In genomic region chr19:47227347-47228167, GRCh38 we compare ENCODE assay signal across 1 cellular context.
TF ChIP-seq lines count a peak whose summit lies in the region.

No MANE protein-coding gene starts in this region.

TF ChIP-seq in HepG2, 621 proteins besides CTCF, POLR2A, EP300 and RAD21 (continued from another document and continues in another):
- TF ChIP-seq ZBTB25 (CRISPR knock-in tag; IDR thresholded peaks at IDR 0.05), result 0 out of 2 replicates have a peak, but pooled peaks have one; percentile 38
- TF ChIP-seq LCORL (IDR thresholded peaks at IDR 0.05), result no peak
- peak; percentile 28; the same call in 1 of the 2 replicates for TF ChIP-seq LCORL (CRISPR knock-in tag; IDR thresholded peaks at IDR 0.05)
- TF ChIP-seq GABPB1 (CRISPR knock-in tag; IDR thresholded peaks at IDR 0.05), result peak; percentile 63
- no peak for TF ChIP-seq RERE (CRISPR knock-in tag; IDR thresholded peaks at IDR 0.05; ENCODE audit: low read depth)
- 0 out of 2 replicates have a peak, but pooled peaks have one; percentile 10 for TF ChIP-seq ZNF558 (CRISPR knock-in tag; IDR thresholded peaks at IDR 0.05; ENCODE audit: borderline replicate concordance)
- peak; percentile 12; the same call in 1 of the 2 replicates for TF ChIP-seq FOSL2 (CRISPR knock-in tag; IDR thresholded peaks at IDR 0.05)
- TF ChIP-seq KLF12 (CRISPR knock-in tag; IDR thresholded peaks at IDR 0.05; ENCODE audit: borderline replicate concordance), result no peak
- TF ChIP-seq ZNF274 (CRISPR knock-in tag; IDR thresholded peaks at IDR 0.05), result no peak
- TF ChIP-seq NBN (conservative IDR thresholded peaks at IDR 0.05), result no peak
- no peak for TF ChIP-seq GMEB1 (CRISPR knock-in tag; IDR thresholded peaks at IDR 0.05; ENCODE audit: borderline replicate concordance)
- no peak for TF ChIP-seq ETS1 (CRISPR knock-in tag; IDR thresholded peaks at IDR 0.05)
- no peak for TF ChIP-seq MZF1 (CRISPR knock-in tag; IDR thresholded peaks at IDR 0.05; ENCODE audit: borderline replicate concordance)
- TF ChIP-seq CBX2 (IDR thresholded peaks at IDR 0.05; ENCODE audit: low read depth, low read length), result no peak
- TF ChIP-seq CBX2 (CRISPR knock-in tag; IDR thresholded peaks at IDR 0.05; ENCODE audit: low read depth), result no peak
- TF ChIP-seq ATF7 (IDR thresholded peaks at IDR 0.05), result no peak
- TF ChIP-seq ATF7 (CRISPR knock-in tag; IDR thresholded peaks at IDR 0.05), result peak; percentile 23; the same call in 1 of the 2 replicates
- TF ChIP-seq ZIK1 (CRISPR knock-in tag; IDR thresholded peaks at IDR 0.05; ENCODE audit: borderline replicate concordance, low read depth), result no peak
- TF ChIP-seq ZEB1 (IDR thresholded peaks at IDR 0.05; ENCODE audit: insufficient replicate concordance, low read depth), result peak; percentile 78
- no peak for TF ChIP-seq ZNF30 (CRISPR knock-in tag; IDR thresholded peaks at IDR 0.05)
- TF ChIP-seq THYN1 (CRISPR knock-in tag; IDR thresholded peaks at IDR 0.05; ENCODE audit: borderline replicate concordance, low read depth), result no peak
- TF ChIP-seq KAT7 (CRISPR knock-in tag; IDR thresholded peaks at IDR 0.05; ENCODE audit: borderline replicate concordance), result peak; percentile 45; the same call in 1 of the 2 replicates
- no peak for TF ChIP-seq THAP7 (CRISPR knock-in tag; IDR thresholded peaks at IDR 0.05)
- no peak for TF ChIP-seq NRL (CRISPR knock-in tag; IDR thresholded peaks at IDR 0.05; ENCODE audit: borderline replicate concordance)
- TF ChIP-seq ZBTB44 (CRISPR knock-in tag; IDR thresholded peaks at IDR 0.05), result no peak
- no peak for TF ChIP-seq BRD4 (CRISPR knock-in tag; IDR thresholded peaks at IDR 0.05)
- no peak for TF ChIP-seq ZNF773 (CRISPR knock-in tag; IDR thresholded peaks at IDR 0.05; ENCODE audit: borderline replicate concordance)
- TF ChIP-seq BORCS8-MEF2B (CRISPR knock-in tag; IDR thresholded peaks at IDR 0.05), result no peak
- no peak for TF ChIP-seq TOE1 (CRISPR knock-in tag; IDR thresholded peaks at IDR 0.05)
- no peak for TF ChIP-seq ZNF549 (CRISPR knock-in tag; IDR thresholded peaks at IDR 0.05)
- TF ChIP-seq FOXA3 (CRISPR knock-in tag; IDR thresholded peaks at IDR 0.05), result peak; percentile 5; the same call in 1 of the 2 replicates
- TF ChIP-seq NR1H2 (CRISPR knock-in tag; IDR thresholded peaks at IDR 0.05; ENCODE audit: borderline replicate concordance, low read depth), result no peak
- TF ChIP-seq ZNF788 (CRISPR knock-in tag; IDR thresholded peaks at IDR 0.05; ENCODE audit: borderline replicate concordance), result peak; percentile 79; the same call in 1 of the 2 replicates
- TF ChIP-seq SYNCRIP (IDR thresholded peaks at IDR 0.05; ENCODE audit: insufficient read depth, low read depth, low read length), result no peak
- no peak for TF ChIP-seq U2AF1 (optimal IDR thresholded peaks at IDR 0.05; ENCODE audit: low read depth, low read length)
- no peak for TF ChIP-seq SIX4 (CRISPR knock-in tag; IDR thresholded peaks at IDR 0.05)
- TF ChIP-seq NCOR1 (IDR thresholded peaks at IDR 0.05; ENCODE audit: borderline replicate concordance, low read length), result peak; percentile 71
- TF ChIP-seq PRPF4 (IDR thresholded peaks at IDR 0.05; ENCODE audit: low read depth, low read length, poor library complexity, severe bottlenecking), result peak; percentile 79
- TF ChIP-seq ZNF253 (CRISPR knock-in tag; IDR thresholded peaks at IDR 0.05; ENCODE audit: borderline replicate concordance), result no peak
- peak; percentile 99 for TF ChIP-seq KDM1A (CRISPR knock-in tag; IDR thresholded peaks at IDR 0.05)
- TF ChIP-seq FOXO1 (CRISPR knock-in tag; IDR thresholded peaks at IDR 0.05), result peak; percentile 21; the same call in 1 of the 2 replicates
- peak; percentile 86 for TF ChIP-seq ZNF263 (CRISPR knock-in tag; IDR thresholded peaks at IDR 0.05)
- no peak for TF ChIP-seq PHF8 (CRISPR knock-in tag; IDR thresholded peaks at IDR 0.05)
- no peak for TF ChIP-seq MLX (CRISPR knock-in tag; IDR thresholded peaks at IDR 0.05)
- TF ChIP-seq ZXDC (CRISPR knock-in tag; IDR thresholded peaks at IDR 0.05), result no peak
- no peak; the same call in 1 of the 2 replicates for TF ChIP-seq RXRB (CRISPR knock-in tag; IDR thresholded peaks at IDR 0.05; ENCODE audit: borderline replicate concordance)
- TF ChIP-seq USF2 (IDR thresholded peaks at IDR 0.05; ENCODE audit: low read depth, low read length), result no peak
- TF ChIP-seq USF2 (CRISPR knock-in tag; IDR thresholded peaks at IDR 0.05; ENCODE audit: borderline replicate concordance), result no peak
- peak; percentile 20 for TF ChIP-seq TBX2 (CRISPR knock-in tag; IDR thresholded peaks at IDR 0.05; ENCODE audit: borderline replicate concordance)
- TF ChIP-seq PPARG (CRISPR knock-in tag; conservative IDR thresholded peaks at IDR 0.05), result no peak; the same call in 1 of the 2 replicates
- TF ChIP-seq ZNF841 (CRISPR knock-in tag; IDR thresholded peaks at IDR 0.05; ENCODE audit: borderline replicate concordance), result no peak
- TF ChIP-seq ELF1 (CRISPR knock-in tag; IDR thresholded peaks at IDR 0.05), result peak; percentile 41; the same call in 1 of the 2 replicates
- TF ChIP-seq ZNF576 (CRISPR knock-in tag; IDR thresholded peaks at IDR 0.05), result no peak
